ENCODE assay signal across 9 cellular contexts in the genomic region with DNA sequence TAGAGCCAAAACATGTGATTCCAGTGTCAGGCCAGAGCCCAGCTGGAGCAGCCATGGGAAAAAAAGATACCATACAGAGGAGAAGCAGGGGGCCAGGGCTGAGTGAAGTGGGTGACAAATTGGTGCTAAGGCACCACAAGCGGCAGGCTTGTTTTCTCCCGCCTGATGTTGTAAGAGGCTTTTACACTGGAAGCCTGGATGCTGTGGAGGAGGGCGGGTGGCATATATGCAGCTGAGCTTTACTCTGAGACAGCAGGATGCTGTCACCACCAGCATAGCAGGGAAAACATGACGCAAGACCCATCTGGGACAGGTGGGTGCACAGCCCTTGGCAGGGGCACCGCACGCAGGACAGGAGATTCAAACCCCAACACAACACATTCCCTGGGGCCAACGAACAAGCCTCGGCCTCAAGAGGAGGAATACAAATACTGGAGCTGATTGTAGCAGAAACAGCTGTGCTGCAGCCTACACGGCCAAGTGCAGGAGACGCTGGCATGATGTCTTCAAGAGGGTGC.
DNase-seq lines count a peak whose midpoint lies in the region; ATAC-seq and TF ChIP-seq lines count a peak whose summit lies in the region.
"Had no signal": no experiment of that assay in that cellular context is flagged by ENCODE, and none has a peak within 500 bp of the region (broad histone marks: within the 10 kb centered on the region; RNA-seq: fewer than 3 reads in every experiment).

No MANE protein-coding gene starts in this region.

- DNase-seq in Jurkat, Clone E6-1 (ENCODE audit: low read depth, low spot score): peak; percentile 10
- DNase-seq in WTC11 (ENCODE audit: low spot score) (no peak), hypothalamus (lab: John Stamatoyannopoulos, UW) (peak in 44 of 51 donors; percentile 11 to 94 (median 58)), smooth muscle cell of the brain vasculature (ENCODE audit: low read depth, low spot score) (peak; percentile 12), mucosa of gallbladder (ENCODE audit: low spot score) (no peak), ascending aorta (ENCODE audit: low spot score in 2 of 2) (no peak)
- DNase-seq: activated CD4-positive, alpha-beta memory T cell treated with anti-CD3 and anti-CD28 coated beads for 36 hours; activated naive CD8-positive, alpha-beta T cell treated with anti-CD3 and anti-CD28 coated beads, Interleukin-2, amount 10 ng/mL, durations not matched to agents 7 days and 5 days had no signal

- no peak overlapping the region for H3K4me3 ChIP-seq in Jurkat, Clone E6-1 (ENCODE audit: low read length)
- H3K4me3 ChIP-seq in ascending aorta: no peak overlapping the region

- peak overlapping the region; percentile 79 for H3K27ac Mint-ChIP-seq in WTC11
- H3K27ac Mint-ChIP-seq: activated CD4-positive, alpha-beta memory T cell treated with anti-CD3 and anti-CD28 coated beads for 36 hours; activated naive CD8-positive, alpha-beta T cell treated with anti-CD3 and anti-CD28 coated beads, Interleukin-2, amount 10 ng/mL, durations not matched to agents 7 days and 5 days had no signal

- peaks cover 4% of the 10 kb centered on the region for H3K36me3 Mint-ChIP-seq in WTC11
- H3K36me3 Mint-ChIP-seq: activated CD4-positive, alpha-beta memory T cell treated with anti-CD3 and anti-CD28 coated beads for 36 hours had no signal

- POLR2A ChIA-PET in WTC11 (lab: Charles Lee): interaction anchor here (0.6 kb wide), 1 partner anchor 8 kb away, joined by 3 read pairs; no protein-coding TSS in a partner anchor

- intact Hi-C loops in ascending aorta (cut with DNase I): no loop called here

- H3K9me3 ChIP-seq in ascending aorta: no peaks in the 10 kb centered on the region

- no peaks in the 10 kb centered on the region for H3K36me3 ChIP-seq in ascending aorta

- H3K4me1 Mint-ChIP-seq in WTC11: peaks cover 56% of the 10 kb centered on the region

- no peaks in the 10 kb centered on the region for H3K27me3 ChIP-seq in ascending aorta

- TF ChIP-seq CTCF in WTC11 (IDR thresholded peaks at IDR 0.05) (no peak), ascending aorta (IDR thresholded peaks at IDR 0.05) (no peak)

- H3K27me3 Mint-ChIP-seq in WTC11 (ENCODE audit: low read depth): no peaks in the 10 kb centered on the region
- H3K27me3 Mint-ChIP-seq: activated CD4-positive, alpha-beta memory T cell treated with anti-CD3 and anti-CD28 coated beads for 36 hours; activated naive CD8-positive, alpha-beta T cell treated with anti-CD3 and anti-CD28 coated beads, Interleukin-2, amount 10 ng/mL, durations not matched to agents 7 days and 5 days had no signal

- ATAC-seq in WTC11: peak; percentile 43
- ATAC-seq in GM19455 (IDR thresholded peaks at IDR 0.05; ENCODE audit: unreplicated experiment): no peak

- H3K4me3 Mint-ChIP-seq in WTC11: no peak overlapping the region
- H3K4me3 Mint-ChIP-seq: activated CD4-positive, alpha-beta memory T cell treated with anti-CD3 and anti-CD28 coated beads for 36 hours; activated naive CD8-positive, alpha-beta T cell treated with anti-CD3 and anti-CD28 coated beads, Interleukin-2, amount 10 ng/mL, durations not matched to agents 7 days and 5 days had no signal

- H3K9me3 Mint-ChIP-seq in WTC11: peaks cover 6% of the 10 kb centered on the region
- H3K9me3 Mint-ChIP-seq: activated CD4-positive, alpha-beta memory T cell treated with anti-CD3 and anti-CD28 coated beads for 36 hours; activated naive CD8-positive, alpha-beta T cell treated with anti-CD3 and anti-CD28 coated beads, Interleukin-2, amount 10 ng/mL, durations not matched to agents 7 days and 5 days had no signal

- H3K27ac ChIP-seq in ascending aorta: no peak overlapping the region

- peaks cover 0 to 8% of the 10 kb centered on the region in 2 donors for H3K4me1 ChIP-seq in ascending aorta

- CTCF ChIA-PET in WTC11 (lab: Charles Lee): interaction anchor here (0.7 to 1.1 kb wide), 2 partner anchors 99 to 127 kb away, joined by 3 read pairs; no protein-coding TSS in a partner anchor

TF ChIP-seq in WTC11, 78 proteins besides CTCF, POLR2A, EP300 and RAD21:
- no peak for TF ChIP-seq ZNF671 (CRISPR knock-in tag; IDR thresholded peaks at IDR 0.05)
- no peak for TF ChIP-seq ZBTB21 (CRISPR knock-in tag; IDR thresholded peaks at IDR 0.05; ENCODE audit: borderline replicate concordance)
- TF ChIP-seq PREB (CRISPR knock-in tag; IDR thresholded peaks at IDR 0.05; ENCODE audit: borderline replicate concordance): no peak
- TF ChIP-seq CDX4 (CRISPR knock-in tag; IDR thresholded peaks at IDR 0.05; ENCODE audit: borderline replicate concordance): no peak
- TF ChIP-seq ZNF423 (CRISPR knock-in tag; IDR thresholded peaks at IDR 0.05): 0 out of 2 replicates have a peak, but pooled peaks have one; percentile 15

Comparison
In these comparisons a context has a peak if more than half of its experiments do, and no peak if none do; other contexts are left out.
1. DNase-seq: peak in Jurkat, Clone E6-1 (single experiment), hypothalamus (44 of 51) and smooth muscle cell of the brain vasculature (single experiment); none in WTC11 (single experiment), mucosa of gallbladder (single experiment) and ascending aorta (0 of 2).